Comparison of ENCODE assay signal across 8 cellular contexts in the genomic region with DNA sequence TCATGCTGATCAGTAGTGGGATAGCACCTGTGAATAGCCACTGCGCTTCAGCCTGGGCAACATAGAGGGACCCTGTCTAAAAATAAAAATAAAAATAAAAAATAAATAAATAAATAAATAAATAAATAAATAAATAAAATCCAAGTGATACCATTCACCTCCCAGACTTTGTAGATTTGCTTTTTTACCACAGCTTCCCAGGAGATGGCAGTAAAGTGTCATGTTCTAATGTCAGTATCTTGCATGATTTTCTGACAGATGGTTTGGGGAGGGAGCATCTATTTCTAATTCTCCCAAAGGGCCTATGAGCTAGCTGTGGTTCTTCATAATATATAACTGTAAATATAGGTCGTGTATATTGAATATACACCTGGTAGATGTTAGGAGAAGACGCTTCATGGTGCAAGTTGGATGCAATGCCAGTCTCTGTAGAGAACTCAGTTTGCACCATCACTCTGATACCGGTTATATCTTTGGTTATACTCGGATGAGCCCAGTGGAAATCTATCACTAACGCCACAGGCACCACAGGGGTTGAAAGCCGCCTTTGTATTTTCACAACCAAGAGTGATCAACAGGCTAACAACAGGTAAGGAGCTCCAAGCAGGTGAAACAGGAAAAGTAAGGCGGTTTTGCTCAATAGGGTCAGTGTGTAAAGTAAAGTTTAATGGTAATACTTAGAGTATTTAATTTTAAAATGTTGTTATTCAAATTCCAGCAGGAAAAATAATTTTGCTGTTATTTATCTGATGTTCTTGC. TPM values are rescaled to one million over a fixed set of nuclear protein-coding genes. Genes with fewer than 3 reads are reported as not detected.
DNase-seq lines count a peak whose midpoint lies in the region; ATAC-seq, FAIRE-seq and TF ChIP-seq lines count a peak whose summit lies in the region.

No MANE protein-coding gene starts in this region.

- peaks cover 7% of the 10 kb centered on the region for H3K4me1 ChIP-seq in A549

- DNase-seq in A549 (ENCODE audit: low read depth in 1 of 2, low spot score in 1 of 2) (peak; percentile 87 to 91), ELR (ENCODE audit: low read depth) (peak; percentile 76), NCI-H1092 (lab: John Stamatoyannopoulos, UW) (peak; percentile 49), epithelial cell of proximal tubule (ENCODE audit: low read depth) (peak; percentile 40)

- no peaks in the 10 kb centered on the region for H3K9me3 Mint-ChIP-seq in nephron

- no peak overlapping the region for H3K4me3 Mint-ChIP-seq in nephron

- ATAC-seq in A549 = peak; percentile 55 to 56; a peak in 4 of 6 replicates
- peak; percentile 64 for ATAC-seq in SK-N-SH treated with all-trans-retinoic acid at 6 μM for 48 hours
- no peak for ATAC-seq in GM21367 (IDR thresholded peaks at IDR 0.05; ENCODE audit: unreplicated experiment)
- no peak for ATAC-seq in HG03460 (IDR thresholded peaks at IDR 0.05; ENCODE audit: unreplicated experiment)

- H3K27ac Mint-ChIP-seq in nephron = no peak overlapping the region

- peaks cover 4% of the 10 kb centered on the region for H3K27me3 Mint-ChIP-seq in nephron (ENCODE audit: low read depth)

- H3K27ac ChIP-seq in A549 = no peak overlapping the region

- peak; percentile 96 to 97 for TF ChIP-seq RAD21 in A549 (conservative IDR thresholded peaks at IDR 0.05 in 1 of 2, IDR thresholded peaks at IDR 0.05 in 1 of 2)

- H3K4me2 ChIP-seq in A549 = no peak overlapping the region

- peak; percentile 97 for FAIRE-seq in A549 (lab: Jason Lieb, UNC)

- H3K4me3 ChIP-seq in A549 (no peak overlapping the region), epithelial cell of proximal tubule (ENCODE audit: low read depth, low read length) (no peak overlapping the region)

- no peak for TF ChIP-seq EP300 in A549 (IDR thresholded peaks at IDR 0.05)

- H3K36me3 Mint-ChIP-seq in nephron (ENCODE audit: low read depth) = peaks cover 11% of the 10 kb centered on the region

- CTCF ChIA-PET in A549 (lab: Yijun Ruan, JAX) = interaction anchor here (0.6 to 17.6 kb wide), 55 partner anchors 9 to 290 kb away, joined by 3 to 402 read pairs (median 4); partner anchors contain the start of genes APLP1, COX6B1, LIN37 and NFKBID

- peaks cover 6% of the 10 kb centered on the region for H3K4me1 Mint-ChIP-seq in nephron

- no peak for TF ChIP-seq POLR2A in A549 (IDR thresholded peaks at IDR 0.05; ENCODE audit: low read length)

- no peaks in the 10 kb centered on the region for H3K9me3 ChIP-seq in A549

- TF ChIP-seq CTCF in A549 (IDR thresholded peaks at IDR 0.05) = peak; percentile 98
- TF ChIP-seq CTCF in epithelial cell of proximal tubule (conservative IDR thresholded peaks at IDR 0.05; ENCODE audit: low read depth, low read length) = peak; percentile 64
- TF ChIP-seq CTCF in nephron (IDR thresholded peaks at IDR 0.05; ENCODE audit: unreplicated experiment in 3 of 3) = peak; percentile 50 to 63 (median 61)

- POLR2A ChIA-PET in A549 (lab: Yijun Ruan, JAX) = interaction anchor here (0.6 kb wide), 1 partner anchor 12 kb away, joined by 3 read pairs; no protein-coding TSS in a partner anchor

- WGBS in A549 (ENCODE audit: missing lambda C conversion rate) = 13% methylated on average over 8 of the region's 8 CpGs

TF ChIP-seq in A549, 52 proteins besides CTCF, POLR2A, EP300 and RAD21 (continues in another document):
- TF ChIP-seq KDM1A (IDR thresholded peaks at IDR 0.05; ENCODE audit: low read depth) = no peak
- no peak for TF ChIP-seq MYC (IDR thresholded peaks at IDR 0.05; ENCODE audit: borderline replicate concordance, low read length)
- no peak for TF ChIP-seq PHF8 (IDR thresholded peaks at IDR 0.05; ENCODE audit: borderline replicate concordance, low read depth)
- no peak for TF ChIP-seq RCOR1 (IDR thresholded peaks at IDR 0.05; ENCODE audit: low read depth, low read length)
- no peak for TF ChIP-seq RFX5 (IDR thresholded peaks at IDR 0.05)
- TF ChIP-seq ZC3H11A (IDR thresholded peaks at IDR 0.05) = peak; percentile 100
- TF ChIP-seq BHLHE40 (IDR thresholded peaks at IDR 0.05; ENCODE audit: low read depth, low read length) = no peak
- no peak for TF ChIP-seq HOXB5 (CRISPR knock-in tag; IDR thresholded peaks at IDR 0.05)
- no peak for TF ChIP-seq KDM5A (IDR thresholded peaks at IDR 0.05)
- TF ChIP-seq CEBPB (IDR thresholded peaks at IDR 0.05) = no peak
- no peak for TF ChIP-seq CHD2 (IDR thresholded peaks at IDR 0.05; ENCODE audit: low read length, partially characterized antibody)
- TF ChIP-seq E2F6 (IDR thresholded peaks at IDR 0.05; ENCODE audit: borderline replicate concordance, low read depth) = no peak
- no peak for TF ChIP-seq MAFK (IDR thresholded peaks at IDR 0.05; ENCODE audit: partially characterized antibody)
- peak; percentile 98 for TF ChIP-seq SMC3 (IDR thresholded peaks at IDR 0.05)
- TF ChIP-seq JUNB (IDR thresholded peaks at IDR 0.05) = no peak

TF ChIP-seq in SK-N-SH treated with all-trans-retinoic acid at 6 μM for 48 hours, 23 proteins besides CTCF, POLR2A, EP300 and RAD21 (continues in another document):
- no peak for TF ChIP-seq SNAI2 (CRISPR knock-in tag; IDR thresholded peaks at IDR 0.05)
- TF ChIP-seq RARB (CRISPR knock-in tag; IDR thresholded peaks at IDR 0.05) = no peak
- no peak for TF ChIP-seq ZFP30 (CRISPR knock-in tag; IDR thresholded peaks at IDR 0.05)
- TF ChIP-seq ZNF70 (CRISPR knock-in tag; IDR thresholded peaks at IDR 0.05) = no peak
- no peak for TF ChIP-seq TSHZ2 (CRISPR knock-in tag; IDR thresholded peaks at IDR 0.05)
- no peak for TF ChIP-seq ZNF8 (CRISPR knock-in tag; IDR thresholded peaks at IDR 0.05)
- no peak for TF ChIP-seq TCF4 (CRISPR knock-in tag; IDR thresholded peaks at IDR 0.05; ENCODE audit: borderline replicate concordance)
- no peak for TF ChIP-seq ZNF565 (CRISPR knock-in tag; conservative IDR thresholded peaks at IDR 0.05; ENCODE audit: low read depth)
- TF ChIP-seq ESRRG (CRISPR knock-in tag; IDR thresholded peaks at IDR 0.05) = no peak
- TF ChIP-seq ISL1 (CRISPR knock-in tag; IDR thresholded peaks at IDR 0.05) = no peak
- TF ChIP-seq ZC3H10 (CRISPR knock-in tag; IDR thresholded peaks at IDR 0.05) = no peak

RNA-seq across cellular contexts. Expression of gene APLP1, which starts 13.9 kb away (rescaled TPM):
- 55.3 and 60.4 TPM in 2 replicates for polyA plus RNA-seq in A549 (2011; rRNA removed)
- polyA plus RNA-seq in A549 (2012; cell fraction: cytosol; rRNA removed) = 63.3 and 100 TPM in 2 replicates
- polyA plus RNA-seq in A549 (2012; cell fraction: nucleus; rRNA removed) = 124 and 186 TPM in 2 replicates
- polyA plus RNA-seq in A549 (2017; fragmentation: RNase III; extraction: RNeasy Plus Mini Kit Qiagen cat#74134 plus additional on column Dnase treatment) = 52.1 to 54.8 TPM (median 54.7 TPM) in 3 replicates
- 21.6 and 32.7 TPM in 2 replicates for polyA minus RNA-seq in A549 (2011; rRNA and poly(A)+ RNA removed)
- total RNA-seq in epithelial cell of proximal tubule = 1.1 and 8.4 TPM in 2 replicates

RNA-seq across cellular contexts. Expression of gene NFKBID, which starts 18.1 kb away (rescaled TPM):
- 4.0 and 4.1 TPM in 2 replicates for polyA plus RNA-seq in A549 (2011; rRNA removed)
- 9.6 and 11.4 TPM in 2 replicates for polyA plus RNA-seq in A549 (2012; cell fraction: cytosol; rRNA removed)
- 59.9 and 65.7 TPM in 2 replicates for polyA plus RNA-seq in A549 (2012; cell fraction: nucleus; rRNA removed)
- 8.5 to 14.8 TPM (median 9.6 TPM) in 3 replicates for polyA plus RNA-seq in A549 (2017; fragmentation: RNase III; extraction: RNeasy Plus Mini Kit Qiagen cat#74134 plus additional on column Dnase treatment)
- polyA minus RNA-seq in A549 (2011; rRNA and poly(A)+ RNA removed) = 8.8 and 9.4 TPM in 2 replicates
- total RNA-seq in epithelial cell of proximal tubule = 3.9 and 10.7 TPM in 2 replicates

RNA-seq across cellular contexts. Expression of gene HCST, which starts 20.1 kb away (rescaled TPM):
- polyA plus RNA-seq in A549 (2011; rRNA removed) (0.19 TPM in 1 of 2 replicates, not detected in the other), A549 (2017; fragmentation: RNase III; extraction: RNeasy Plus Mini Kit Qiagen cat#74134 plus additional on column Dnase treatment) (0.49 to 0.69 TPM in 2 of 3 replicates, not detected in the other)
- polyA plus RNA-seq in A549 (2012; cell fraction: cytosol; rRNA removed) = 0.30 and 0.38 TPM in 2 replicates
- polyA plus RNA-seq in A549 (2012; cell fraction: nucleus; rRNA removed) = 0.45 and 0.58 TPM in 2 replicates
- polyA minus RNA-seq in A549 (2011; rRNA and poly(A)+ RNA removed) = 2.2 TPM in 1 of 2 replicates, not detected in the other
- total RNA-seq in epithelial cell of proximal tubule = not detected in 2 replicates

RNA-seq across cellular contexts. Expression of gene KIRREL2, which starts 25.5 kb away (rescaled TPM):
- polyA plus RNA-seq in A549 (2011; rRNA removed) = 0.26 and 0.34 TPM in 2 replicates
- polyA plus RNA-seq in A549 (2012; cell fraction: cytosol; rRNA removed) = 0.20 and 0.30 TPM in 2 replicates
- polyA plus RNA-seq in A549 (2012; cell fraction: nucleus; rRNA removed) = 0.76 and 0.80 TPM in 2 replicates
- 0.21 to 0.75 TPM (median 0.54 TPM) in 3 replicates for polyA plus RNA-seq in A549 (2017; fragmentation: RNase III; extraction: RNeasy Plus Mini Kit Qiagen cat#74134 plus additional on column Dnase treatment)
- polyA minus RNA-seq in A549 (2011; rRNA and poly(A)+ RNA removed) = 0.12 and 0.34 TPM in 2 replicates
- not detected in 2 replicates for total RNA-seq in epithelial cell of proximal tubule

RNA-seq across cellular contexts. Expression of gene TYROBP, which starts 25.8 kb away (rescaled TPM):
- polyA plus RNA-seq in A549 (2011; rRNA removed) (not detected in 2 replicates), A549 (2017; fragmentation: RNase III; extraction: RNeasy Plus Mini Kit Qiagen cat#74134 plus additional on column Dnase treatment) (0.21 TPM in 1 of 3 replicates, not detected in the others)
- 0.14 and 0.34 TPM in 2 replicates for polyA plus RNA-seq in A549 (2012; cell fraction: cytosol; rRNA removed)
- polyA plus RNA-seq in A549 (2012; cell fraction: nucleus; rRNA removed) = 0.29 TPM in 1 of 2 replicates, not detected in the other
- polyA minus RNA-seq in A549 (2011; rRNA and poly(A)+ RNA removed) = 2.1 TPM in 1 of 2 replicates, not detected in the other
- not detected in 2 replicates for total RNA-seq in epithelial cell of proximal tubule

Comparison
In these comparisons a context has a peak if more than half of its experiments do, and no peak if none do; other contexts are left out.
1. ATAC-seq: peak in A549 (2 of 2) and SK-N-SH treated with all-trans-retinoic acid at 6 μM for 48 hours (single experiment); none in GM21367 (single experiment) and HG03460 (single experiment).
2. Peak in every context shown above with its lines, with median percentiles within 50 percentile points of each other: DNase-seq and CTCF ChIP-seq.